Comparison of ENCODE assay signal across 14 cellular contexts in genomic region chr17:64622931-64623654, GRCh38. TPM values are rescaled to one million over a fixed set of nuclear protein-coding genes. Genes with fewer than 3 reads are reported as not detected.
DNase-seq lines count a peak whose midpoint lies in the region; ATAC-seq and TF ChIP-seq lines count a peak whose summit lies in the region.
"Had no signal": no experiment of that assay in that cellular context is flagged by ENCODE, and none has a peak within 500 bp of the region (broad histone marks: within the 10 kb centered on the region; RNA-seq: fewer than 3 reads in every experiment).

No MANE protein-coding gene starts in this region.

- H3K9me3 ChIP-seq in left lung, result no peaks in the 10 kb centered on the region

- intact Hi-C loops in left lung (cut with DNase I), result no loop called here

- no peaks in the 10 kb centered on the region for H3K9me3 Mint-ChIP-seq in chondrocyte (ENCODE audit: low read depth)
- H3K9me3 Mint-ChIP-seq in activated naive CD8-positive, alpha-beta T cell treated with anti-CD3 and anti-CD28 coated beads for 36 hours, result no peaks in the 10 kb centered on the region
- H3K9me3 Mint-ChIP-seq: brain; CD8-positive, alpha-beta T cell; neural crest cell had no signal

- peaks cover 33% of the 10 kb centered on the region for H3K4me1 Mint-ChIP-seq in chondrocyte (ENCODE audit: low read depth)
- peaks cover 31% of the 10 kb centered on the region for H3K4me1 Mint-ChIP-seq in activated naive CD8-positive, alpha-beta T cell treated with anti-CD3 and anti-CD28 coated beads for 36 hours
- H3K4me1 Mint-ChIP-seq: neural crest cell had no signal

- TF ChIP-seq CTCF in AG10803 (conservative IDR thresholded peaks at IDR 0.05; ENCODE audit: low read length) (no peak), chondrocyte (IDR thresholded peaks at IDR 0.05) (no peak), left lung (IDR thresholded peaks at IDR 0.05) (no peak)

- H3K4me3 ChIP-seq in AG10803 (ENCODE audit: low read length) (no peak overlapping the region), left lung (no peak overlapping the region)

- DNase-seq in AG10803 (ENCODE audit: low read depth) (peak; percentile 75), LHCN-M2 (ENCODE audit: low read depth) (peak; percentile 86), chondrocyte (ENCODE audit: low spot score) (no peak), left lung (no peak), NCI-H2029 (lab: John Stamatoyannopoulos, UW) (no peak), inferior parietal cortex (ENCODE audit: extremely low spot score) (no peak)
- no peak for DNase-seq in activated naive CD8-positive, alpha-beta T cell treated with anti-CD3 and anti-CD28 coated beads for 36 hours
- DNase-seq: activated CD4-positive, alpha-beta T cell treated with anti-CD3 and anti-CD28 coated beads, Interleukin-2, amount 50 U/mL, for 4 hours; CD8-positive, alpha-beta T cell; NCI-H2227 treated with DMSO at 0.1 percent for 48 hours; substantia nigra had no signal

- H3K4me3 Mint-ChIP-seq in chondrocyte (ENCODE audit: unreplicated experiment), result no peak overlapping the region
- H3K4me3 Mint-ChIP-seq in activated naive CD8-positive, alpha-beta T cell treated with anti-CD3 and anti-CD28 coated beads for 36 hours, result no peak overlapping the region
- H3K4me3 Mint-ChIP-seq: brain; CD8-positive, alpha-beta T cell; neural crest cell had no signal

- H3K27me3 Mint-ChIP-seq in chondrocyte (ENCODE audit: low read depth), result no peaks in the 10 kb centered on the region
- no peaks in the 10 kb centered on the region for H3K27me3 Mint-ChIP-seq in activated naive CD8-positive, alpha-beta T cell treated with anti-CD3 and anti-CD28 coated beads for 36 hours
- H3K27me3 Mint-ChIP-seq: brain had no signal

- peaks cover 0 to 64% of the 10 kb centered on the region in 2 donors for H3K4me1 ChIP-seq in left lung

- H3K27ac ChIP-seq in left lung, result peak overlapping the region in 1 of 2 donors; percentile 33

- H3K27ac Mint-ChIP-seq in chondrocyte (ENCODE audit: unreplicated experiment), result peak overlapping the region; percentile 83
- H3K27ac Mint-ChIP-seq in activated naive CD8-positive, alpha-beta T cell treated with anti-CD3 and anti-CD28 coated beads for 36 hours, result no peak overlapping the region
- H3K27ac Mint-ChIP-seq: CD8-positive, alpha-beta T cell had no signal

- H3K27me3 ChIP-seq in left lung, result no peaks in the 10 kb centered on the region

- no peaks in the 10 kb centered on the region for H3K36me3 Mint-ChIP-seq in chondrocyte (ENCODE audit: low read depth)
- H3K36me3 Mint-ChIP-seq in activated naive CD8-positive, alpha-beta T cell treated with anti-CD3 and anti-CD28 coated beads for 36 hours, result peaks cover 11% of the 10 kb centered on the region

- peak; percentile 58 for ATAC-seq in left lung
- no peak for ATAC-seq in GM21786 (IDR thresholded peaks at IDR 0.05; ENCODE audit: unreplicated experiment)
- ATAC-seq: CD8-positive, alpha-beta T cell had no signal

- H3K36me3 ChIP-seq in left lung, result no peaks in the 10 kb centered on the region

RNA-seq across cellular contexts. Expression of gene SMURF2, which starts 39.0 kb away (rescaled TPM):
- 70.0 and 79.4 TPM in 2 replicates for total RNA-seq in LHCN-M2 (2014; rRNA removed)
- 48.3 TPM for polyA plus RNA-seq in LHCN-M2 (2012)
- 33.4 to 41.0 TPM (median 36.2 TPM) in 3 replicates for total RNA-seq in chondrocyte
- total RNA-seq in left lung, result 10 to 100 TPM; 41.6 to 44.6 TPM
- total RNA-seq in activated naive CD8-positive, alpha-beta T cell treated with anti-CD3 and anti-CD28 coated beads for 36 hours, result 10 to 100 TPM; 13.5 to 14.1 TPM

Comparison
In these comparisons a context has a peak if more than half of its experiments do, and no peak if none do; other contexts are left out.
1. DNase-seq: peak in AG10803 (single experiment) and LHCN-M2 (single experiment); none in chondrocyte (single experiment), left lung (0 of 2), NCI-H2029 (single experiment), activated naive CD8-positive, alpha-beta T cell treated with anti-CD3 and anti-CD28 coated beads for 36 hours (single experiment) and inferior parietal cortex (single experiment).